22 cellular contexts compared by ENCODE assay signal in genomic region chr20:32078777-32079176, GRCh38. TPM values are rescaled to one million over a fixed set of nuclear protein-coding genes. Genes with fewer than 3 reads are reported as not detected.
DNase-seq lines count a peak whose midpoint lies in the region; ATAC-seq, FAIRE-seq and TF ChIP-seq lines count a peak whose summit lies in the region.
"Had no signal": no experiment of that assay in that cellular context is flagged by ENCODE, and none has a peak within 500 bp of the region (broad histone marks: within the 10 kb centered on the region; RNA-seq: fewer than 3 reads in every experiment).

No MANE protein-coding gene starts in this region.

- no peak overlapping the region for H2AFZ ChIP-seq in K562 (ENCODE audit: low read depth, low read length)

- H3K27me3 ChIP-seq in K562 (ENCODE audit: control insufficient read depth in 2 of 2, insufficient read depth in 2 of 2, low read length in 2 of 2) (peaks cover 33 to 46% of the 10 kb centered on the region in 2 experiments), gastrocnemius medialis (peaks cover 0 to 4% (median 3%) of the 10 kb centered on the region in 3 donors)
- peaks cover 10% of the 10 kb centered on the region for H3K27me3 ChIP-seq in CD8-positive, alpha-beta memory T cell (ENCODE audit: insufficient read depth, low read length, poor library complexity, severe bottlenecking)

- POLR2A ChIA-PET in K562 (lab: Yijun Ruan, JAX), result interaction anchor here (0.6 to 0.7 kb wide), 2 partner anchors 37 to 252 kb away, joined by 3 read pairs; no protein-coding TSS in a partner anchor
- POLR2A ChIA-PET in CD8-positive, alpha-beta memory T cell (lab: Charles Lee), result no interaction called here

- H3K9me3 ChIP-seq in K562 (replicated peaks; ENCODE audit: control insufficient read depth, insufficient read depth, low read depth, low read length) (no peaks in the 10 kb centered on the region), gastrocnemius medialis (no peaks in the 10 kb centered on the region)
- H3K9me3 ChIP-seq in CD8-positive, alpha-beta memory T cell (ENCODE audit: low read length), result no peaks in the 10 kb centered on the region
- H3K9me3 ChIP-seq: A549 had no signal

- H4K20me1 ChIP-seq in K562 (replicated peaks; ENCODE audit: control insufficient read depth, insufficient read depth, low read length), result no peaks in the 10 kb centered on the region

- WGBS in K562 (ENCODE audit: insufficient coverage, low coverage, missing lambda C conversion rate), result 0% methylated on average over 1 of the region's 1 CpG

- H3K9me1 ChIP-seq in K562 (ENCODE audit: control insufficient read depth, insufficient read depth, low read length), result no peaks in the 10 kb centered on the region

- in situ Hi-C loops in K562 (cut with MboI), result no loop called here
- in situ Hi-C loops in gastrocnemius medialis (cut with MboI; ENCODE audit: low sequenced_read_pairs in 4 of 4), result no loop called here

- TF ChIP-seq CTCF in NB4 (IDR thresholded peaks at IDR 0.05; ENCODE audit: low read depth, low read length) (no peak), K562 (IDR thresholded peaks at IDR 0.05 in 2 of 3, conservative IDR thresholded peaks at IDR 0.05 in 1 of 3; ENCODE audit: insufficient read depth in 2 of 3, low read depth in 1 of 3, low read length in 3 of 3) (no peak), gastrocnemius medialis (IDR thresholded peaks at IDR 0.05 in 4 of 5, conservative IDR thresholded peaks at IDR 0.05 in 1 of 5) (no peak)

- no peak overlapping the region for H3K9ac ChIP-seq in K562 (ENCODE audit: insufficient read depth in 1 of 2, low read depth in 2 of 2, low read length in 2 of 2)

- H3K36me3 Mint-ChIP-seq in CD8-positive, alpha-beta memory T cell, result no peaks in the 10 kb centered on the region
- H3K36me3 Mint-ChIP-seq: CD8-positive, alpha-beta T cell had no signal

- H3K4me1 ChIP-seq in K562 (replicated peaks in 1 of 2; ENCODE audit: control insufficient read depth in 2 of 2, insufficient read depth in 2 of 2, low read length in 2 of 2) (no peaks in the 10 kb centered on the region; a peak in 1 of 5 replicates), gastrocnemius medialis (no peaks in the 10 kb centered on the region)
- no peaks in the 10 kb centered on the region for H3K4me1 ChIP-seq in CD8-positive, alpha-beta memory T cell (ENCODE audit: insufficient read depth, low read length)
- H3K4me1 ChIP-seq: A549 had no signal

- TF ChIP-seq POLR2A in NB4 (IDR thresholded peaks at IDR 0.05; ENCODE audit: extremely low read depth, insufficient read length) (no peak), K562 (conservative IDR thresholded peaks at IDR 0.05) (no peak), gastrocnemius medialis (IDR thresholded peaks at IDR 0.05) (no peak)

- FAIRE-seq in K562 (lab: Jason Lieb, UNC), result no peak
- FAIRE-seq: A549 had no signal

- H3K4me3 ChIP-seq in NB4 (ENCODE audit: low read depth, low read length) (no peak overlapping the region), K562 (no peak overlapping the region), gastrocnemius medialis (no peak overlapping the region)
- H3K4me3 ChIP-seq in CD8-positive, alpha-beta memory T cell (ENCODE audit: low read length), result no peak overlapping the region
- H3K4me3 ChIP-seq: A549 had no signal

- TF ChIP-seq RAD21 in K562 (CRISPR knock-in tag; conservative IDR thresholded peaks at IDR 0.05 in 1 of 2, IDR thresholded peaks at IDR 0.05 in 1 of 2), result no peak

- H3K36me3 ChIP-seq in K562 (ENCODE audit: control insufficient read depth, insufficient read depth, low read length), result no peaks in the 10 kb centered on the region
- no peaks in the 10 kb centered on the region for H3K36me3 ChIP-seq in CD8-positive, alpha-beta memory T cell (ENCODE audit: insufficient read depth, low read length)
- no peaks in the 10 kb centered on the region for H3K36me3 ChIP-seq in gastrocnemius medialis

- TF ChIP-seq EP300 in K562 (IDR thresholded peaks at IDR 0.05; ENCODE audit: low read length), result no peak

- H3K27me3 Mint-ChIP-seq in CD8-positive, alpha-beta memory T cell, result peaks cover 4 to 48% of the 10 kb centered on the region in 2 donors
- H3K27me3 Mint-ChIP-seq: IgD-negative memory B cell had no signal

- no peaks in the 10 kb centered on the region for H3K9me3 Mint-ChIP-seq in CD8-positive, alpha-beta memory T cell
- H3K9me3 Mint-ChIP-seq: CD8-positive, alpha-beta T cell; H9; IgD-negative memory B cell had no signal

- no TSS peak for BruUV-seq in K562 (replicated peaks; lab: Mats Ljungman, UMichigan)

- intact Hi-C loops in K562 (cut with micrococcal nuclease) (no loop called here), gastrocnemius medialis (cut with DNase I; ENCODE audit: low total_unique reads) (no loop called here)

- ATAC-seq in K562, result no peak
- ATAC-seq in gastrocnemius medialis, result no peak
- ATAC-seq: CD8-positive, alpha-beta T cell had no signal

- H3K4me3 Mint-ChIP-seq in CD8-positive, alpha-beta memory T cell, result no peak overlapping the region
- H3K4me3 Mint-ChIP-seq: CD8-positive, alpha-beta T cell; H9 had no signal

- no peaks in the 10 kb centered on the region for H3K4me1 Mint-ChIP-seq in CD8-positive, alpha-beta memory T cell

- H3K27ac ChIP-seq in K562 (ENCODE audit: extremely low read depth, low read depth, low read length) (no peak overlapping the region), gastrocnemius medialis (no peak overlapping the region)
- no peak overlapping the region for H3K27ac ChIP-seq in CD8-positive, alpha-beta memory T cell (ENCODE audit: low read depth, low read length)
- H3K27ac ChIP-seq: A549 had no signal

- no peak overlapping the region for H3K27ac Mint-ChIP-seq in CD8-positive, alpha-beta memory T cell
- H3K27ac Mint-ChIP-seq: CD8-positive, alpha-beta T cell; IgD-negative memory B cell had no signal

- DNase-seq in Ammon's horn (ENCODE audit: low spot score), result peak; percentile 26
- peak; percentile 40 for DNase-seq in GF-D8 (lab: John Stamatoyannopoulos, UW)
- DNase-seq in NB4 (ENCODE audit: low read depth), result peak; percentile 65
- DNase-seq in K562 (ENCODE audit: extremely low read depth in 1 of 4, low spot score in 3 of 4), result no peak
- DNase-seq in CD8-positive, alpha-beta memory T cell, result no peak
- no peak for DNase-seq in NCI-H2227 treated with DMSO at 0.1 percent for 48 hours (lab: John Stamatoyannopoulos, UW)
- DNase-seq in stimulated activated CD4-positive, alpha-beta T cell treated with anti-CD3 and anti-CD28 coated beads, Interleukin-2, amount 100 ng/mL, for 48 hours, result no peak
- no peak for DNase-seq in gastrocnemius medialis
- DNase-seq: CD8-positive, alpha-beta T cell; DMS153; EL; H9; NCI-H1105 treated with DMSO at 0.1 percent for 48 hours; NCI-H187; NCI-H774; RPMI8226; T-helper 1 cell had no signal

- H3K79me2 ChIP-seq in K562 (ENCODE audit: control insufficient read depth, insufficient read depth, low read length), result no peaks in the 10 kb centered on the region

- no peak overlapping the region for H3K4me2 ChIP-seq in K562 (ENCODE audit: insufficient read depth, low read length)
- H3K4me2 ChIP-seq: A549 had no signal

- CTCF ChIA-PET in K562 (lab: Yijun Ruan, JAX; ENCODE audit: low intra/inter-chr PET ratio), result no interaction called here
- CTCF ChIA-PET in CD8-positive, alpha-beta memory T cell (lab: Charles Lee), result no interaction called here

TF ChIP-seq in K562, 482 proteins besides CTCF, POLR2A, EP300 and RAD21 (continues in another document):
- peak; percentile 54; the same call in 1 of the 2 replicates for TF ChIP-seq SPI1 (IDR thresholded peaks at IDR 0.05; ENCODE audit: borderline replicate concordance, low read depth, low read length)

RNA-seq across cellular contexts. Expression of gene HCK, which starts 26.7 kb away (rescaled TPM):
- total RNA-seq in K562 (2011; cell fraction: chromatin; rRNA removed; ENCODE audit: low replicate concordance), result not detected in 2 replicates
- not detected in 2 replicates for total RNA-seq in K562 (2011; cell fraction: nucleolus; rRNA removed)
- total RNA-seq in K562 (2011; cell fraction: nucleoplasm; rRNA removed), result not detected in 2 replicates
- total RNA-seq in K562 (2014; rRNA removed) (0.27 TPM in 1 of 2 replicates, not detected in the other), K562 (2014; rRNA removed; fragmentation: Illumina TruSeq; extraction: Trizol) (not detected in 2 replicates), K562 (2015; rRNA removed; fragmentation: Illumina TruSeq; extraction: Trizol) (0.38 and 0.51 TPM in 2 replicates), K562 (2021) (not detected in 2 replicates), gastrocnemius medialis (1 to 10 TPM; 1.4 to 4.7 (median 4.2) TPM)
- polyA plus RNA-seq in K562 (2011; rRNA removed) (0.04 TPM in 1 of 2 replicates, not detected in the other), K562 (2014; fragmentation: Illumina TruSeq; extraction: Trizol) (not detected in 2 replicates), K562 (2014; fragmentation: Nextera tagmentation; extraction: Ambion mirVana) (not detected), K562 (2014; rRNA removed) (0.09 TPM in 1 of 2 replicates, not detected in the other)
- polyA plus RNA-seq in K562 (2011; cell fraction: cytosol; rRNA removed), result 0.01 and 0.07 TPM in 2 replicates
- polyA plus RNA-seq in K562 (2011; cell fraction: nucleus; rRNA removed), result not detected in 2 replicates
- polyA plus RNA-seq in K562 (2012), result 0.13 and 0.50 TPM in 2 replicates
- 0.18 TPM in 1 of 2 replicates, not detected in the other for polyA minus RNA-seq in K562 (2011; rRNA and poly(A)+ RNA removed)
- not detected in 2 replicates for polyA minus RNA-seq in K562 (2011; cell fraction: cytosol; rRNA and poly(A)+ RNA removed)
- polyA minus RNA-seq in K562 (2011; cell fraction: nucleus; rRNA and poly(A)+ RNA removed), result not detected in 2 replicates
- under 1 TPM; 0.28 to 0.53 TPM for total RNA-seq in CD8-positive, alpha-beta memory T cell
- not detected for polyA plus RNA-seq in CD8-positive, alpha-beta memory T cell
- total RNA-seq: HT1080, NCI-H460, SK-MEL-5 had no signal

RNA-seq across cellular contexts. Expression of gene TM9SF4, which starts 30.7 kb away (rescaled TPM):
- 78.5 and 135 TPM in 2 replicates for total RNA-seq in K562 (2011; cell fraction: chromatin; rRNA removed; ENCODE audit: low replicate concordance)
- 130 and 142 TPM in 2 replicates for total RNA-seq in K562 (2011; cell fraction: nucleolus; rRNA removed)
- 113 and 145 TPM in 2 replicates for total RNA-seq in K562 (2011; cell fraction: nucleoplasm; rRNA removed)
- total RNA-seq in K562 (2014; rRNA removed) (14.5 and 22.1 TPM in 2 replicates), K562 (2014; rRNA removed; fragmentation: Illumina TruSeq; extraction: Trizol) (19.7 and 20.9 TPM in 2 replicates), K562 (2015; rRNA removed; fragmentation: Illumina TruSeq; extraction: Trizol) (25.6 and 29.2 TPM in 2 replicates), K562 (2021) (35.0 and 37.9 TPM in 2 replicates), gastrocnemius medialis (10 to 100 TPM; 18.0 to 22.9 (median 21.0) TPM)
- polyA plus RNA-seq in K562 (2011; rRNA removed) (39.7 and 54.8 TPM in 2 replicates), K562 (2014; fragmentation: Illumina TruSeq; extraction: Trizol) (41.0 and 46.3 TPM in 2 replicates), K562 (2014; fragmentation: Nextera tagmentation; extraction: Ambion mirVana) (10 to 100 TPM; 15.9 to 20.2 TPM), K562 (2014; rRNA removed) (26.9 and 30.2 TPM in 2 replicates)
- polyA plus RNA-seq in K562 (2011; cell fraction: cytosol; rRNA removed), result 46.2 and 53.5 TPM in 2 replicates
- polyA plus RNA-seq in K562 (2011; cell fraction: nucleus; rRNA removed), result 53.7 and 73.9 TPM in 2 replicates
- 30.7 and 40.9 TPM in 2 replicates for polyA plus RNA-seq in K562 (2012)
- 45.1 and 50.0 TPM in 2 replicates for polyA minus RNA-seq in K562 (2011; rRNA and poly(A)+ RNA removed)
- polyA minus RNA-seq in K562 (2011; cell fraction: cytosol; rRNA and poly(A)+ RNA removed), result 38.8 and 51.2 TPM in 2 replicates
- polyA minus RNA-seq in K562 (2011; cell fraction: nucleus; rRNA and poly(A)+ RNA removed), result 41.9 and 70.4 TPM in 2 replicates
- total RNA-seq in CD8-positive, alpha-beta memory T cell, result 10 to 100 TPM; 48.0 to 49.8 TPM
- 44.0 TPM for polyA plus RNA-seq in CD8-positive, alpha-beta memory T cell

Comparison
In these comparisons a context has a peak if more than half of its experiments do, and no peak if none do; other contexts are left out.
1. DNase-seq: peak in Ammon's horn (single experiment), GF-D8 (single experiment) and NB4 (single experiment); none in K562 (0 of 4), CD8-positive, alpha-beta memory T cell (0 of 5), NCI-H2227 treated with DMSO at 0.1 percent for 48 hours (single experiment), stimulated activated CD4-positive, alpha-beta T cell treated with anti-CD3 and anti-CD28 coated beads, Interleukin-2, amount 100 ng/mL, for 48 hours (0 of 2) and gastrocnemius medialis (0 of 2).